In genomic region chr11:123707606-123708205, GRCh38 we compare ENCODE assay signal across 8 cellular contexts. TPM values are rescaled to one million over a fixed set of nuclear protein-coding genes. Genes with fewer than 3 reads are reported as not detected.
A peak's percentile ranks its signal among the peaks of the same experiment; 100 is the strongest.
DNase-seq lines count a peak whose midpoint lies in the region; ATAC-seq and TF ChIP-seq lines count a peak whose summit lies in the region.

No MANE protein-coding gene starts in this region.

- peaks cover 15% of the 10 kb centered on the region for H3K27me3 Mint-ChIP-seq in activated CD4-positive, alpha-beta memory T cell treated with anti-CD3 and anti-CD28 coated beads, Interleukin-2, amount 10 ng/mL, durations not matched to agents 7 days and 5 days
- H3K27me3 Mint-ChIP-seq in effector memory CD8-positive, alpha-beta T cell = peaks cover 11 to 18% of the 10 kb centered on the region in 2 donors
- H3K27me3 Mint-ChIP-seq in mesothelial cell of epicardium (ENCODE audit: low read depth) = peaks cover 4% of the 10 kb centered on the region

- TF ChIP-seq POLR2A in stomach (IDR thresholded peaks at IDR 0.05) = no peak

- no peaks in the 10 kb centered on the region for H3K36me3 ChIP-seq in stomach

- CTCF ChIA-PET in activated CD4-positive, alpha-beta memory T cell treated with anti-CD3 and anti-CD28 coated beads, Interleukin-2, amount 10 ng/mL, durations not matched to agents 7 days and 5 days (lab: Charles Lee) = interaction anchor here (0.6 to 4.1 kb wide), 18 partner anchors 7 to 195 kb away, joined by 3 to 28 read pairs (median 6); partner anchors contain the start of gene SCN3B

- H3K9me3 Mint-ChIP-seq in activated CD4-positive, alpha-beta memory T cell treated with anti-CD3 and anti-CD28 coated beads, Interleukin-2, amount 10 ng/mL, durations not matched to agents 7 days and 5 days = no peaks in the 10 kb centered on the region
- no peaks in the 10 kb centered on the region for H3K9me3 Mint-ChIP-seq in effector memory CD8-positive, alpha-beta T cell
- no peaks in the 10 kb centered on the region for H3K9me3 Mint-ChIP-seq in mesothelial cell of epicardium

- 3 to 5% (median 3%) methylated on average over 8 of the region's 8 CpGs for WGBS in stomach, 5 donors

- H3K27me3 ChIP-seq in stomach = peaks cover 0 to 23% (median 0%) of the 10 kb centered on the region in 3 donors

- no peaks in the 10 kb centered on the region for H3K9me3 ChIP-seq in stomach

- DNase-seq in DMS53 (lab: John Stamatoyannopoulos, UW) = peak; percentile 88
- DNase-seq in HFF-Myc (ENCODE audit: extremely low read depth, low read depth) = peak; percentile 51
- DNase-seq in NCI-H460 (ENCODE audit: extremely low read depth, low read depth) = peak; percentile 64
- DNase-seq in activated CD4-positive, alpha-beta memory T cell treated with anti-CD3 and anti-CD28 coated beads, Interleukin-2, amount 10 ng/mL, durations not matched to agents 7 days and 5 days = peak; percentile 62
- peak; percentile 13 to 16 (median 14) for DNase-seq in effector memory CD8-positive, alpha-beta T cell
- DNase-seq in mesothelial cell of epicardium (ENCODE audit: low spot score in 2 of 2, unreplicated experiment in 2 of 2) = peak; percentile 40 to 69
- peak; percentile 59 for DNase-seq in stomach

- H3K27ac Mint-ChIP-seq in activated CD4-positive, alpha-beta memory T cell treated with anti-CD3 and anti-CD28 coated beads, Interleukin-2, amount 10 ng/mL, durations not matched to agents 7 days and 5 days = no peak overlapping the region
- H3K27ac Mint-ChIP-seq in effector memory CD8-positive, alpha-beta T cell = no peak overlapping the region
- H3K27ac Mint-ChIP-seq in mesothelial cell of epicardium = no peak overlapping the region

- H3K4me1 ChIP-seq in stomach = no peaks in the 10 kb centered on the region

- TF ChIP-seq EP300 in stomach (IDR thresholded peaks at IDR 0.05) = no peak

- intact Hi-C loops in stomach (cut with DNase I; ENCODE audit: low total_unique reads) = loop anchor here (5.0 kb wide), 1 partner anchor 125 kb away; no protein-coding TSS in a partner anchor

- POLR2A ChIA-PET in activated CD4-positive, alpha-beta memory T cell treated with anti-CD3 and anti-CD28 coated beads, Interleukin-2, amount 10 ng/mL, durations not matched to agents 7 days and 5 days (lab: Charles Lee) = no interaction called here

- H3K4me3 ChIP-seq in HFF-Myc (replicated peaks; ENCODE audit: low read depth, low read length) (no peak overlapping the region), stomach (no peak overlapping the region)

- H3K4me3 Mint-ChIP-seq in activated CD4-positive, alpha-beta memory T cell treated with anti-CD3 and anti-CD28 coated beads, Interleukin-2, amount 10 ng/mL, durations not matched to agents 7 days and 5 days = no peak overlapping the region
- no peak overlapping the region for H3K4me3 Mint-ChIP-seq in effector memory CD8-positive, alpha-beta T cell
- no peak overlapping the region for H3K4me3 Mint-ChIP-seq in mesothelial cell of epicardium

- peak; percentile 39 for ATAC-seq in effector memory CD8-positive, alpha-beta T cell (replicated peaks)
- ATAC-seq in HG02840 (IDR thresholded peaks at IDR 0.05; ENCODE audit: low FRiP score, unreplicated experiment) = no peak

- H3K36me3 Mint-ChIP-seq in activated CD4-positive, alpha-beta memory T cell treated with anti-CD3 and anti-CD28 coated beads, Interleukin-2, amount 10 ng/mL, durations not matched to agents 7 days and 5 days (ENCODE audit: low read depth) = no peaks in the 10 kb centered on the region
- H3K36me3 Mint-ChIP-seq in effector memory CD8-positive, alpha-beta T cell (ENCODE audit: insufficient read depth) = no peaks in the 10 kb centered on the region
- no peaks in the 10 kb centered on the region for H3K36me3 Mint-ChIP-seq in mesothelial cell of epicardium

- H3K4me1 Mint-ChIP-seq in activated CD4-positive, alpha-beta memory T cell treated with anti-CD3 and anti-CD28 coated beads, Interleukin-2, amount 10 ng/mL, durations not matched to agents 7 days and 5 days = no peaks in the 10 kb centered on the region
- peaks cover 0 to 3% of the 10 kb centered on the region in 2 donors for H3K4me1 Mint-ChIP-seq in effector memory CD8-positive, alpha-beta T cell (ENCODE audit: low read depth in 2 of 2)
- H3K4me1 Mint-ChIP-seq in mesothelial cell of epicardium = peaks cover 2% of the 10 kb centered on the region

- H3K27ac ChIP-seq in stomach = no peak overlapping the region

- TF ChIP-seq CTCF in HFF-Myc (IDR thresholded peaks at IDR 0.05; ENCODE audit: low read depth, low read length, missing control alignments) (peak; percentile 75), mesothelial cell of epicardium (IDR thresholded peaks at IDR 0.05; ENCODE audit: unreplicated experiment) (peak; percentile 42), stomach (IDR thresholded peaks at IDR 0.05) (peak in 5 of 7 experiments; percentile 14 to 67 (median 44))

RNA-seq across cellular contexts. Expression of gene ZNF202, which starts 33.8 kb away (rescaled TPM):
- total RNA-seq in NCI-H460 (2014; rRNA removed; shearing (Covaris generic)) = 10.7 and 12.2 TPM in 2 replicates
- 23.7 and 41.6 TPM in 2 replicates for polyA plus RNA-seq in NCI-H460 (2014; cell fraction: nucleus; rRNA removed)
- total RNA-seq in activated CD4-positive, alpha-beta memory T cell treated with anti-CD3 and anti-CD28 coated beads, Interleukin-2, amount 10 ng/mL, durations not matched to agents 7 days and 5 days = 1 to 10 TPM; 9.2 to 9.9 TPM
- total RNA-seq in mesothelial cell of epicardium = 19.4 to 23.4 TPM (median 23.3 TPM) in 3 replicates
- total RNA-seq in stomach = 10 to 100 TPM in 2 of 5 donors, 1 to 10 TPM in 3; 1.7 to 17.4 (median 7.5) TPM
- polyA plus RNA-seq in stomach = 1 to 10 TPM; 3.2 to 5.4 (median 3.8) TPM

RNA-seq across cellular contexts. Expression of gene OR6X1, which starts 46.6 kb away (rescaled TPM):
- not detected in 2 replicates for total RNA-seq in NCI-H460 (2014; rRNA removed; shearing (Covaris generic))
- not detected in 2 replicates for polyA plus RNA-seq in NCI-H460 (2014; cell fraction: nucleus; rRNA removed)
- not detected for total RNA-seq in activated CD4-positive, alpha-beta memory T cell treated with anti-CD3 and anti-CD28 coated beads, Interleukin-2, amount 10 ng/mL, durations not matched to agents 7 days and 5 days
- total RNA-seq in mesothelial cell of epicardium (not detected in 3 replicates), stomach (not detected)
- polyA plus RNA-seq in stomach = not detected

RNA-seq across cellular contexts. Expression of gene SCN3B, which starts 53.3 kb away (rescaled TPM):
- 0.09 and 0.15 TPM in 2 replicates for total RNA-seq in NCI-H460 (2014; rRNA removed; shearing (Covaris generic))
- 0.12 and 0.32 TPM in 2 replicates for polyA plus RNA-seq in NCI-H460 (2014; cell fraction: nucleus; rRNA removed)
- under 1 TPM in 1 of 2 experiments, not detected in 1; 0.03 TPM for total RNA-seq in activated CD4-positive, alpha-beta memory T cell treated with anti-CD3 and anti-CD28 coated beads, Interleukin-2, amount 10 ng/mL, durations not matched to agents 7 days and 5 days
- total RNA-seq in mesothelial cell of epicardium (0.14 to 0.35 TPM (median 0.22 TPM) in 3 replicates), stomach (1 to 10 TPM in 2 of 5 donors, not detected in 3; 1.4 to 2.2 TPM)
- under 1 TPM; 0.15 to 0.38 (median 0.19) TPM for polyA plus RNA-seq in stomach

Comparison
In these comparisons a context has a peak if more than half of its experiments do, and no peak if none do; other contexts are left out.
1. DNase-seq: peak in every context shown above with its lines; median percentile 88 in DMS53; 64 in NCI-H460; 62 in activated CD4-positive, alpha-beta memory T cell treated with anti-CD3 and anti-CD28 coated beads, Interleukin-2, amount 10 ng/mL, durations not matched to agents 7 days and 5 days; 59 in stomach; 54 in mesothelial cell of epicardium; 51 in HFF-Myc; 14 in effector memory CD8-positive, alpha-beta T cell.